ENCODE assay signal across 2 cellular contexts in the genomic region with DNA sequence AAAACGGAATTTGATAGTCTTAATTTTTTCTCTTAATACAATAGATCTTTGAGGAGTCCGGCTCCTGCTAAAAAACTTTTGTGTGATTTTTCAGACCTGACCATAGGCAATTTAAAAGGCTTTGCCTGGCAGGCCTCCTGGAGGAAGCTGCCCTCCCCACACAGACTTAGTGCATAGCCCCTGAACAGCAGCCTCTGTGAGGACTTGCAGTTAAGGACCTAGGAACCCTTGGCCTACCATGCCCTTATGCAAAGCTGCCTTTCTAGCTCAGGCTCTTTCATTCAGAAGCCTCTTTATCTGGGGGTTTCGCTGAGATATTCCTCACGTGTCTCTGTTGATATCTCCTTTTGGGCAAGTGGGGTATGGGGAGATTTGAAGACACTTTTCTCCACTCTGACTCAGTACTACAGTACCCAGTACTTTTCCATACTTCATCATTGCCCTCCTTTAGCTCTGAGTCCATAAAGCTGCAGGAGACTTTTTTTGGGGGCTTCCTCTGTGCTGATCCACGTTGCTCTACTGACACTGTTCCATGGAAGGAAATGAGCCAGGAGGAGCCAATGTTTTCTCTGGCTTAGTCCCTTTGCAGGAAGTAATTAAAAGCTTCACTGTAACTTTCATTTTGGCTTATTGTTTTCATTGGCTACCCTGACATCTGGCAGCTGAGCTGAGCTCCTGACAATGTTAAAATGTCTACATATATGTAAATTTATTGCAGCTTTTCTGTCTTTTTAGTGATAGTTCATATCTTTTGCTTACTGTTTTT.
TF ChIP-seq lines count a peak whose summit lies in the region.

No MANE protein-coding gene starts in this region.

TF ChIP-seq in GM23338, 12 proteins besides CTCF, POLR2A, EP300 and RAD21 (continued from another document):
- TF ChIP-seq ETS1 (IDR thresholded peaks at IDR 0.05) (no peak), ZNF462 (CRISPR knock-in tag; IDR thresholded peaks at IDR 0.05) (no peak)
- TF ChIP-seq, protein P1, sequence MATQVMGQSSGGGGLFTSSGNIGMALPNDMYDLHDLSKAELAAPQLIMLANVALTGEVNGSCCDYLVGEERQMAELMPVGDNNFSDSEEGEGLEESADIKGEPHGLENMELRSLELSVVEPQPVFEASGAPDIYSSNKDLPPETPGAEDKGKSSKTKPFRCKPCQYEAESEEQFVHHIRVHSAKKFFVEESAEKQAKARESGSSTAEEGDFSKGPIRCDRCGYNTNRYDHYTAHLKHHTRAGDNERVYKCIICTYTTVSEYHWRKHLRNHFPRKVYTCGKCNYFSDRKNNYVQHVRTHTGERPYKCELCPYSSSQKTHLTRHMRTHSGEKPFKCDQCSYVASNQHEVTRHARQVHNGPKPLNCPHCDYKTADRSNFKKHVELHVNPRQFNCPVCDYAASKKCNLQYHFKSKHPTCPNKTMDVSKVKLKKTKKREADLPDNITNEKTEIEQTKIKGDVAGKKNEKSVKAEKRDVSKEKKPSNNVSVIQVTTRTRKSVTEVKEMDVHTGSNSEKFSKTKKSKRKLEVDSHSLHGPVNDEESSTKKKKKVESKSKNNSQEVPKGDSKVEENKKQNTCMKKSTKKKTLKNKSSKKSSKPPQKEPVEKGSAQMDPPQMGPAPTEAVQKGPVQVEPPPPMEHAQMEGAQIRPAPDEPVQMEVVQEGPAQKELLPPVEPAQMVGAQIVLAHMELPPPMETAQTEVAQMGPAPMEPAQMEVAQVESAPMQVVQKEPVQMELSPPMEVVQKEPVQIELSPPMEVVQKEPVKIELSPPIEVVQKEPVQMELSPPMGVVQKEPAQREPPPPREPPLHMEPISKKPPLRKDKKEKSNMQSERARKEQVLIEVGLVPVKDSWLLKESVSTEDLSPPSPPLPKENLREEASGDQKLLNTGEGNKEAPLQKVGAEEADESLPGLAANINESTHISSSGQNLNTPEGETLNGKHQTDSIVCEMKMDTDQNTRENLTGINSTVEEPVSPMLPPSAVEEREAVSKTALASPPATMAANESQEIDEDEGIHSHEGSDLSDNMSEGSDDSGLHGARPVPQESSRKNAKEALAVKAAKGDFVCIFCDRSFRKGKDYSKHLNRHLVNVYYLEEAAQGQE (IDR thresholded peaks at IDR 0.05; ENCODE audit: unreplicated experiment) = no peak
TF ChIP-seq in GM23338: peak in this region for 0.

TF ChIP-seq in endothelial cell of umbilical vein, 7 proteins besides CTCF, POLR2A, EP300 and RAD21 (continued from another document):
- TF ChIP-seq MAX (IDR thresholded peaks at IDR 0.05; ENCODE audit: insufficient read depth, insufficient read length) (no peak), MYC (IDR thresholded peaks at IDR 0.05; ENCODE audit: low read depth, low read length) (no peak), POLR2AphosphoS5 (IDR thresholded peaks at IDR 0.05; ENCODE audit: insufficient read depth, low read depth, low read length) (peak; percentile 56), EZH2 (IDR thresholded peaks at IDR 0.05; ENCODE audit: borderline replicate concordance, low read depth, low read length, severe bottlenecking) (no peak), JUN (IDR thresholded peaks at IDR 0.05; ENCODE audit: borderline replicate concordance, insufficient read depth, insufficient read length, low read depth) (no peak)
